Comparison of ENCODE assay signal across 29 cellular contexts in genomic region chr6:25417206-25417605, GRCh38.
DNase-seq lines count a peak whose midpoint lies in the region; ATAC-seq, FAIRE-seq and TF ChIP-seq lines count a peak whose summit lies in the region.
"Had no signal": no experiment of that assay in that cellular context is flagged by ENCODE, and none has a peak within 500 bp of the region (broad histone marks: within the 10 kb centered on the region; RNA-seq: fewer than 3 reads in every experiment).

No MANE protein-coding gene starts in this region.

- no peaks in the 10 kb centered on the region for H3K79me2 ChIP-seq in astrocyte (ENCODE audit: insufficient read depth, low read length)
- H3K79me2 ChIP-seq in smooth muscle cell (ENCODE audit: low read depth), result no peaks in the 10 kb centered on the region

- TF ChIP-seq CTCF in heart right ventricle (IDR thresholded peaks at IDR 0.05), result no peak
- no peak for TF ChIP-seq CTCF in astrocyte (IDR thresholded peaks at IDR 0.05; ENCODE audit: insufficient read depth, low read depth, low read length)
- no peak for TF ChIP-seq CTCF in right lobe of liver (IDR thresholded peaks at IDR 0.05)
- no peak for TF ChIP-seq CTCF in smooth muscle cell (IDR thresholded peaks at IDR 0.05; ENCODE audit: borderline replicate concordance, insufficient read depth, poor library complexity, severe bottlenecking)

- H3K4me3 ChIP-seq in heart right ventricle (no peak overlapping the region), astrocyte (ENCODE audit: insufficient read depth, low read depth, low read length) (no peak overlapping the region), right lobe of liver (no peak overlapping the region), smooth muscle cell (no peak overlapping the region)
- H3K4me3 ChIP-seq: colonic mucosa, left ventricle myocardium inferior, SK-N-MC, spleen, tibial artery had no signal

- no peaks in the 10 kb centered on the region for H3F3A ChIP-seq in smooth muscle cell (ENCODE audit: low read depth)

- peaks cover 11% of the 10 kb centered on the region for H3K36me3 Mint-ChIP-seq in astrocyte (ENCODE audit: low read depth, unreplicated experiment)

- peaks cover 31% of the 10 kb centered on the region for H3K4me1 Mint-ChIP-seq in astrocyte (ENCODE audit: low read depth, unreplicated experiment)

- H4K20me1 ChIP-seq in astrocyte (ENCODE audit: insufficient read depth, low read length), result no peaks in the 10 kb centered on the region
- H4K20me1 ChIP-seq in smooth muscle cell (ENCODE audit: low read depth), result peaks cover 19% of the 10 kb centered on the region

- H3K4me2 ChIP-seq in astrocyte (ENCODE audit: low read length), result no peak overlapping the region
- H3K4me2 ChIP-seq in smooth muscle cell, result peak overlapping the region; percentile 7

- H3K27me3 ChIP-seq in heart right ventricle, result no peaks in the 10 kb centered on the region
- H3K27me3 ChIP-seq in astrocyte (ENCODE audit: insufficient read depth, low read length), result no peaks in the 10 kb centered on the region
- H3K27me3 ChIP-seq in right lobe of liver, result no peaks in the 10 kb centered on the region
- H3K27me3 ChIP-seq in smooth muscle cell (ENCODE audit: low read depth), result no peaks in the 10 kb centered on the region
- H3K27me3 ChIP-seq: colonic mucosa, neutrophil, spleen, tibial artery had no signal

- ATAC-seq in Right ventricle myocardium superior (ENCODE audit: poor library complexity) (peak; percentile 31), heart right ventricle (no peak), right lobe of liver (peak; percentile 58 to 93 (median 74)), GM18861 (IDR thresholded peaks at IDR 0.05; ENCODE audit: unreplicated experiment) (no peak)
- ATAC-seq: stimulated activated naive CD8-positive, alpha-beta T cell treated with anti-CD3 and anti-CD28 coated beads, Interleukin-15, Interleukin-2, amounts not matched to agents 100 U/mL and 50 U/mL, for 24 hours had no signal

- DNase-seq in Right ventricle myocardium superior (no peak), heart right ventricle (no peak), astrocyte (ENCODE audit: low read depth) (peak; percentile 3), right lobe of liver (no peak), smooth muscle cell (lab: John Stamatoyannopoulos, UW; ENCODE audit: unreplicated experiment) (no peak), NCI-H524 treated with DMSO at 0.1 percent for 48 hours (lab: John Stamatoyannopoulos, UW) (no peak)
- no peak for DNase-seq in stimulated activated CD4-positive, alpha-beta T cell treated with anti-CD3 and anti-CD28 coated beads, Interleukin-12 subunit alpha, Interleukin-12 subunit beta, amount 100 ng/mL, for 4 hours
- DNase-seq: activated CD4-positive, alpha-beta memory T cell treated with anti-CD3 and anti-CD28 coated beads, Interleukin-2, amount 10 ng/mL, durations not matched to agents 7 days and 5 days; activated CD4-positive, CD25-positive, alpha-beta regulatory T cell; activated effector memory CD4-positive, alpha-beta T cell treated with Interleukin-2 at 50 U/mL for 16 hours; activated naive CD8-positive, alpha-beta T cell treated with anti-CD3 and anti-CD28 coated beads, Interleukin-2, amount 10 ng/mL, durations not matched to agents 7 days and 5 days; AML-193; colonic mucosa; endodermal cell; glutamatergic neuron; IMR-90; left ventricle myocardium inferior; NCI-H1417 treated with DMSO at 0.1 percent for 48 hours; NCI-H510A; RPMI8226; spleen; stimulated activated CD4-positive, alpha-beta T cell treated with anti-CD3 and anti-CD28 coated beads, Interleukin-4, amount 100 ng/mL, for 24 hours; stimulated activated naive CD8-positive, alpha-beta T cell treated with anti-CD3 and anti-CD28 coated beads, Interleukin-15, Interleukin-2, amounts not matched to agents 100 U/mL and 50 U/mL, for 24 hours; tibial artery had no signal

- H3K27ac ChIP-seq in heart right ventricle (no peak overlapping the region), astrocyte (ENCODE audit: low read depth, low read length) (no peak overlapping the region), right lobe of liver (no peak overlapping the region), smooth muscle cell (ENCODE audit: low read depth) (no peak overlapping the region)
- H3K27ac ChIP-seq: 22Rv1, colonic mucosa, left ventricle myocardium inferior, neutrophil, SK-N-MC, spleen, tibial artery had no signal

- H3K27me3 Mint-ChIP-seq in astrocyte (ENCODE audit: low read depth, unreplicated experiment), result no peaks in the 10 kb centered on the region
- H3K27me3 Mint-ChIP-seq: activated naive CD8-positive, alpha-beta T cell treated with anti-CD3 and anti-CD28 coated beads, Interleukin-2, amount 10 ng/mL, durations not matched to agents 7 days and 5 days had no signal

- TF ChIP-seq POLR2A in right lobe of liver (IDR thresholded peaks at IDR 0.05), result no peak

- peaks cover 0 to 46% (median 23%) of the 10 kb centered on the region in 9 donors for H3K4me1 ChIP-seq in heart right ventricle
- no peaks in the 10 kb centered on the region for H3K4me1 ChIP-seq in astrocyte (ENCODE audit: insufficient read depth, low read length)
- peaks cover 0 to 12% (median 0%) of the 10 kb centered on the region in 4 donors for H3K4me1 ChIP-seq in right lobe of liver
- peaks cover 9% of the 10 kb centered on the region for H3K4me1 ChIP-seq in smooth muscle cell (ENCODE audit: low read depth)
- H3K4me1 ChIP-seq: colonic mucosa had no signal

- intact Hi-C loops in Right ventricle myocardium superior (cut with DNase I) (no loop called here), heart right ventricle (cut with DNase I) (no loop called here), right lobe of liver (cut with DNase I) (no loop called here)

- peaks cover 0 to 6% (median 0%) of the 10 kb centered on the region in 11 donors for H3K9me3 ChIP-seq in heart right ventricle
- no peaks in the 10 kb centered on the region for H3K9me3 ChIP-seq in astrocyte (ENCODE audit: insufficient read depth, low read depth, low read length)
- H3K9me3 ChIP-seq in right lobe of liver, result no peaks in the 10 kb centered on the region
- no peaks in the 10 kb centered on the region for H3K9me3 ChIP-seq in smooth muscle cell (replicated peaks; ENCODE audit: low read depth)
- H3K9me3 ChIP-seq: colonic mucosa, neutrophil, tibial artery had no signal

- no peak overlapping the region for H3K27ac Mint-ChIP-seq in astrocyte (ENCODE audit: unreplicated experiment)
- H3K27ac Mint-ChIP-seq: activated CD4-positive, alpha-beta memory T cell treated with anti-CD3 and anti-CD28 coated beads, Interleukin-2, amount 10 ng/mL, durations not matched to agents 7 days and 5 days; activated naive CD8-positive, alpha-beta T cell treated with anti-CD3 and anti-CD28 coated beads, Interleukin-2, amount 10 ng/mL, durations not matched to agents 7 days and 5 days; endodermal cell had no signal

- no peak overlapping the region for H3K9ac ChIP-seq in astrocyte (ENCODE audit: low read length)
- H3K9ac ChIP-seq in smooth muscle cell (ENCODE audit: low read depth), result no peak overlapping the region

- no peak overlapping the region for H2AFZ ChIP-seq in astrocyte (ENCODE audit: low read depth, low read length)
- H2AFZ ChIP-seq in smooth muscle cell (ENCODE audit: low read depth), result no peak overlapping the region

- no peak overlapping the region for H3K4me3 Mint-ChIP-seq in astrocyte (ENCODE audit: unreplicated experiment)
- H3K4me3 Mint-ChIP-seq: activated CD4-positive, alpha-beta memory T cell treated with anti-CD3 and anti-CD28 coated beads, Interleukin-2, amount 10 ng/mL, durations not matched to agents 7 days and 5 days; activated naive CD8-positive, alpha-beta T cell treated with anti-CD3 and anti-CD28 coated beads, Interleukin-2, amount 10 ng/mL, durations not matched to agents 7 days and 5 days; endodermal cell had no signal

- no peak for FAIRE-seq in astrocyte (lab: Jason Lieb, UNC)
- FAIRE-seq: GM12891 had no signal

- H3K36me3 ChIP-seq in heart right ventricle (peaks cover 0 to 11% (median 0%) of the 10 kb centered on the region in 9 donors), astrocyte (ENCODE audit: insufficient read depth, low read length) (no peaks in the 10 kb centered on the region), right lobe of liver (no peaks in the 10 kb centered on the region), smooth muscle cell (ENCODE audit: low read depth) (no peaks in the 10 kb centered on the region)
- H3K36me3 ChIP-seq: colonic mucosa, left ventricle myocardium inferior, neutrophil, tibial artery had no signal

- 80 to 84% methylated on average over 2 of the region's 2 CpGs for WGBS in heart right ventricle, 2 donors
- WGBS in right lobe of liver (ENCODE audit: insufficient coverage, low coverage, low lambda C conversion rate, missing lambda C conversion rate), result 75% methylated on average over 2 of the region's 2 CpGs
- WGBS in smooth muscle cell (ENCODE audit: low lambda C conversion rate), result 17% methylated on average over 2 of the region's 2 CpGs

- H3K9me3 Mint-ChIP-seq in astrocyte (ENCODE audit: unreplicated experiment), result peaks cover 10% of the 10 kb centered on the region
- H3K9me3 Mint-ChIP-seq: activated CD4-positive, alpha-beta memory T cell treated with anti-CD3 and anti-CD28 coated beads, Interleukin-2, amount 10 ng/mL, durations not matched to agents 7 days and 5 days had no signal

Comparison
In these comparisons a context has a peak if more than half of its experiments do, and no peak if none do; other contexts are left out.
1. ATAC-seq: peak in Right ventricle myocardium superior (single experiment) and right lobe of liver (4 of 4); none in heart right ventricle (0 of 8) and GM18861 (single experiment).